Comparison of ENCODE assay signal across 1 cellular context in the genomic region with DNA sequence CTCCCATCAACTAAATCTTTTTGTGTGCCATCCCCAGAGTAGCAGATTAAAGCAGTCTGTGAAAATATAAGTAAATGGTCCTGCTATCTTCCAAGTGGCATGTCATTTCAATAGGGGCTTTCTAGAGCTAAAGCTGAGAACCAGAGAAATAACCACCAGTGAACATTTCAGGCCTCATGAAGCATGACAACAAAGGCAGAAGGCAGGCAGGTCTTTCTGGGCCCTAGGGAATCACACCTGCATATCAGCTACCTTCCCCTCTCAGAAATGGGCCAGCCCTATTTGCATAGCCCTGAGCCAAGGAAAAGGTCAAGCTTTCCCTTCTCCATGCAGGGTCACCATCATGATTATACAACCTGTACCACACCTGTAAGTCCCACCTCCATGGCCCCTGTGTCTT.
TF ChIP-seq lines count a peak whose summit lies in the region.

No MANE protein-coding gene starts in this region.

TF ChIP-seq in GM23338, 12 proteins besides CTCF, POLR2A, EP300 and RAD21 (continued from another document):
- TF ChIP-seq, protein P1, sequence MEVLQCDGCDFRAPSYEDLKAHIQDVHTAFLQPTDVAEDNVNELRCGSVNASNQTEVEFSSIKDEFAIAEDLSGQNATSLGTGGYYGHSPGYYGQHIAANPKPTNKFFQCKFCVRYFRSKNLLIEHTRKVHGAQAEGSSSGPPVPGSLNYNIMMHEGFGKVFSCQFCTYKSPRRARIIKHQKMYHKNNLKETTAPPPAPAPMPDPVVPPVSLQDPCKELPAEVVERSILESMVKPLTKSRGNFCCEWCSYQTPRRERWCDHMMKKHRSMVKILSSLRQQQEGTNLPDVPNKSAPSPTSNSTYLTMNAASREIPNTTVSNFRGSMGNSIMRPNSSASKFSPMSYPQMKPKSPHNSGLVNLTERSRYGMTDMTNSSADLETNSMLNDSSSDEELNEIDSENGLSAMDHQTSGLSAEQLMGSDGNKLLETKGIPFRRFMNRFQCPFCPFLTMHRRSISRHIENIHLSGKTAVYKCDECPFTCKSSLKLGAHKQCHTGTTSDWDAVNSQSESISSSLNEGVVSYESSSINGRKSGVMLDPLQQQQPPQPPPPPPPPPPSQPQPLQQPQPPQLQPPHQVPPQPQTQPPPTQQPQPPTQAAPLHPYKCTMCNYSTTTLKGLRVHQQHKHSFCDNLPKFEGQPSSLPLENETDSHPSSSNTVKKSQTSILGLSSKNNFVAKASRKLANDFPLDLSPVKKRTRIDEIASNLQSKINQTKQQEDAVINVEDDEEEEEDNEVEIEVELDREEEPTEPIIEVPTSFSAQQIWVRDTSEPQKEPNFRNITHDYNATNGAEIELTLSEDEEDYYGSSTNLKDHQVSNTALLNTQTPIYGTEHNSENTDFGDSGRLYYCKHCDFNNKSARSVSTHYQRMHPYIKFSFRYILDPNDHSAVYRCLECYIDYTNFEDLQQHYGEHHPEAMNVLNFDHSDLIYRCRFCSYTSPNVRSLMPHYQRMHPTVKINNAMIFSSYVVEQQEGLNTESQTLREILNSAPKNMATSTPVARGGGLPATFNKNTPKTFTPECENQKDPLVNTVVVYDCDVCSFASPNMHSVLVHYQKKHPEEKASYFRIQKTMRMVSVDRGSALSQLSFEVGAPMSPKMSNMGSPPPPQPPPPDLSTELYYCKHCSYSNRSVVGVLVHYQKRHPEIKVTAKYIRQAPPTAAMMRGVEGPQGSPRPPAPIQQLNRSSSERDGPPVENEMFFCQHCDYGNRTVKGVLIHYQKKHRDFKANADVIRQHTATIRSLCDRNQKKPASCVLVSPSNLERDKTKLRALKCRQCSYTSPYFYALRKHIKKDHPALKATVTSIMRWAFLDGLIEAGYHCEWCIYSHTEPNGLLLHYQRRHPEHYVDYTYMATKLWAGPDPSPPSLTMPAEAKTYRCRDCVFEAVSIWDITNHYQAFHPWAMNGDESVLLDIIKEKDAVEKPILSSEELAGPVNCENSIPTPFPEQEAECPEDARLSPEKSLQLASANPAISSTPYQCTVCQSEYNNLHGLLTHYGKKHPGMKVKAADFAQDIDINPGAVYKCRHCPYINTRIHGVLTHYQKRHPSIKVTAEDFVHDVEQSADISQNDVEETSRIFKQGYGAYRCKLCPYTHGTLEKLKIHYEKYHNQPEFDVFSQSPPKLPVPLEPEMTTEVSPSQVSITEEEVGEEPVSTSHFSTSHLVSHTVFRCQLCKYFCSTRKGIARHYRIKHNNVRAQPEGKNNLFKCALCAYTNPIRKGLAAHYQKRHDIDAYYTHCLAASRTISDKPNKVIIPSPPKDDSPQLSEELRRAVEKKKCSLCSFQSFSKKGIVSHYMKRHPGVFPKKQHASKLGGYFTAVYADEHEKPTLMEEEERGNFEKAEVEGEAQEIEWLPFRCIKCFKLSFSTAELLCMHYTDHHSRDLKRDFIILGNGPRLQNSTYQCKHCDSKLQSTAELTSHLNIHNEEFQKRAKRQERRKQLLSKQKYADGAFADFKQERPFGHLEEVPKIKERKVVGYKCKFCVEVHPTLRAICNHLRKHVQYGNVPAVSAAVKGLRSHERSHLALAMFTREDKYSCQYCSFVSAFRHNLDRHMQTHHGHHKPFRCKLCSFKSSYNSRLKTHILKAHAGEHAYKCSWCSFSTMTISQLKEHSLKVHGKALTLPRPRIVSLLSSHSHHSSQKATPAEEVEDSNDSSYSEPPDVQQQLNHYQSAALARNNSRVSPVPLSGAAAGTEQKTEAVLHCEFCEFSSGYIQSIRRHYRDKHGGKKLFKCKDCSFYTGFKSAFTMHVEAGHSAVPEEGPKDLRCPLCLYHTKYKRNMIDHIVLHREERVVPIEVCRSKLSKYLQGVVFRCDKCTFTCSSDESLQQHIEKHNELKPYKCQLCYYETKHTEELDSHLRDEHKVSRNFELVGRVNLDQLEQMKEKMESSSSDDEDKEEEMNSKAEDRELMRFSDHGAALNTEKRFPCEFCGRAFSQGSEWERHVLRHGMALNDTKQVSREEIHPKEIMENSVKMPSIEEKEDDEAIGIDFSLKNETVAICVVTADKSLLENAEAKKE (CRISPR knock-in tag; IDR thresholded peaks at IDR 0.05): no peak
- TF ChIP-seq, protein P2, sequence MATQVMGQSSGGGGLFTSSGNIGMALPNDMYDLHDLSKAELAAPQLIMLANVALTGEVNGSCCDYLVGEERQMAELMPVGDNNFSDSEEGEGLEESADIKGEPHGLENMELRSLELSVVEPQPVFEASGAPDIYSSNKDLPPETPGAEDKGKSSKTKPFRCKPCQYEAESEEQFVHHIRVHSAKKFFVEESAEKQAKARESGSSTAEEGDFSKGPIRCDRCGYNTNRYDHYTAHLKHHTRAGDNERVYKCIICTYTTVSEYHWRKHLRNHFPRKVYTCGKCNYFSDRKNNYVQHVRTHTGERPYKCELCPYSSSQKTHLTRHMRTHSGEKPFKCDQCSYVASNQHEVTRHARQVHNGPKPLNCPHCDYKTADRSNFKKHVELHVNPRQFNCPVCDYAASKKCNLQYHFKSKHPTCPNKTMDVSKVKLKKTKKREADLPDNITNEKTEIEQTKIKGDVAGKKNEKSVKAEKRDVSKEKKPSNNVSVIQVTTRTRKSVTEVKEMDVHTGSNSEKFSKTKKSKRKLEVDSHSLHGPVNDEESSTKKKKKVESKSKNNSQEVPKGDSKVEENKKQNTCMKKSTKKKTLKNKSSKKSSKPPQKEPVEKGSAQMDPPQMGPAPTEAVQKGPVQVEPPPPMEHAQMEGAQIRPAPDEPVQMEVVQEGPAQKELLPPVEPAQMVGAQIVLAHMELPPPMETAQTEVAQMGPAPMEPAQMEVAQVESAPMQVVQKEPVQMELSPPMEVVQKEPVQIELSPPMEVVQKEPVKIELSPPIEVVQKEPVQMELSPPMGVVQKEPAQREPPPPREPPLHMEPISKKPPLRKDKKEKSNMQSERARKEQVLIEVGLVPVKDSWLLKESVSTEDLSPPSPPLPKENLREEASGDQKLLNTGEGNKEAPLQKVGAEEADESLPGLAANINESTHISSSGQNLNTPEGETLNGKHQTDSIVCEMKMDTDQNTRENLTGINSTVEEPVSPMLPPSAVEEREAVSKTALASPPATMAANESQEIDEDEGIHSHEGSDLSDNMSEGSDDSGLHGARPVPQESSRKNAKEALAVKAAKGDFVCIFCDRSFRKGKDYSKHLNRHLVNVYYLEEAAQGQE (IDR thresholded peaks at IDR 0.05; ENCODE audit: unreplicated experiment): no peak
- TF ChIP-seq POLR2AphosphoS5 (IDR thresholded peaks at IDR 0.05; ENCODE audit: low read depth): no peak
